In the genomic region with DNA sequence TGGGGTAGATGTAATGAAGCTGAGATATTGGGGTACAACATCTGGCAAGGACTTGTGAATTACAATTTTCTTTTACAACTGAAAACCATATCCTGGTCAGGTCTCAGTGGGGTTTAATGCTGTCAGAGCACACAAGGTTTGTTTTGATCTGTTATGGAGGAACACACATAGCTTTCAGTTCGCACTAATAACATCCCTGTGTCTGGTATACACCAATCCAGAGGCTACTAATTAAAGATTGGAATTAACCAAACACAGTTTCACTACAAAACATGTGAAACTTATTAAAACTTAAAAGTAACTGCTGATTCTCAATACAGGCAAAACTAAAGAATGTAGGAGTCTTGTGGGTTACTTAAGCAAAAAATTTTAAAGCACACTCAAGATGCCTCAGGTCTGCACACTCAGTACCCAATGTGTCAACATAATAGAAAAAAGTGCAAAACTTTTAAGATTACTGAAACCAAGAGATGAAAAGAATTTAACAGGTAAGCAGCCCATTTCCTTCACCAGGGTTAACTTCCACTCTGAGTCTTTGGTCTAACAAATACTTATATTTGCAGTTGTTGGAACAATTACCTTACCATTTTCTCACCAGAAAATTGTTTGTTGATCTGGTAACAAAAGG, we compare ENCODE assay signal across 25 cellular contexts.
DNase-seq lines count a peak whose midpoint lies in the region; ATAC-seq, FAIRE-seq and TF ChIP-seq lines count a peak whose summit lies in the region.
"Had no signal": no experiment of that assay in that cellular context is flagged by ENCODE, and none has a peak within 500 bp of the region (broad histone marks: within the 10 kb centered on the region; RNA-seq: fewer than 3 reads in every experiment).

No MANE protein-coding gene starts in this region.

- CTCF ChIA-PET in RWPE1 (lab: Yijun Ruan, JAX), result no interaction called here

- TF ChIP-seq CTCF in MM.1S (IDR thresholded peaks at IDR 0.05; ENCODE audit: low read length) (no peak), esophagus muscularis mucosa (IDR thresholded peaks at IDR 0.05) (no peak), RWPE1 (conservative IDR thresholded peaks at IDR 0.05; ENCODE audit: low read depth) (no peak), lower lobe of right lung (IDR thresholded peaks at IDR 0.05) (no peak)

- no peak overlapping the region for H3K27ac ChIP-seq in MM.1S (ENCODE audit: low read length)
- no peak overlapping the region for H3K27ac ChIP-seq in esophagus muscularis mucosa (replicated peaks in 1 of 4)
- no peak overlapping the region for H3K27ac ChIP-seq in RWPE1
- H3K27ac ChIP-seq in lower lobe of right lung, result no peak overlapping the region
- H3K27ac ChIP-seq: A549; BLaER1 treated with 17β-estradiol and CSF1 and Interleukin-3, amounts not matched to agents 10 nM and 100 nM had no signal

- peak; percentile 26 for ATAC-seq in GM19351 (IDR thresholded peaks at IDR 0.05; ENCODE audit: unreplicated experiment)
- ATAC-seq in lower lobe of right lung, result no peak
- ATAC-seq: A549 had no signal

- peaks cover 4% of the 10 kb centered on the region; the same call in 1 of the 2 replicates for H3K4me1 ChIP-seq in MM.1S (ENCODE audit: low read length)
- H3K4me1 ChIP-seq in esophagus muscularis mucosa, result no peaks in the 10 kb centered on the region
- H3K4me1 ChIP-seq in lower lobe of right lung, result no peaks in the 10 kb centered on the region
- H3K4me1 ChIP-seq: BE2C had no signal

- no peak for TF ChIP-seq EP300 in esophagus muscularis mucosa (IDR thresholded peaks at IDR 0.05)

- no peaks in the 10 kb centered on the region for H3K9me3 ChIP-seq in MM.1S (replicated peaks; ENCODE audit: insufficient read depth, low read length)
- H3K9me3 ChIP-seq in esophagus muscularis mucosa, result no peaks in the 10 kb centered on the region
- H3K9me3 ChIP-seq in lower lobe of right lung, result no peaks in the 10 kb centered on the region
- H3K9me3 ChIP-seq: A549; BE2C; BLaER1 treated with 17β-estradiol and CSF1 and Interleukin-3, amounts not matched to agents 10 nM and 100 nM; HAP-1 had no signal

- no peaks in the 10 kb centered on the region; the same call in none of the 2 replicates for H3F3A ChIP-seq in MM.1S (ENCODE audit: insufficient read depth, low read length)

- no peaks in the 10 kb centered on the region for H3K27me3 ChIP-seq in MM.1S (replicated peaks; ENCODE audit: insufficient read depth, low read length)
- H3K27me3 ChIP-seq in esophagus muscularis mucosa, result no peaks in the 10 kb centered on the region
- peaks cover 5% of the 10 kb centered on the region for H3K27me3 ChIP-seq in lower lobe of right lung (ENCODE audit: low read depth)
- H3K27me3 ChIP-seq: BE2C; BLaER1 treated with 17β-estradiol and CSF1 and Interleukin-3, amounts not matched to agents 10 nM and 100 nM had no signal

- H3K36me3 ChIP-seq in MM.1S (replicated peaks; ENCODE audit: insufficient read depth, low read length), result no peaks in the 10 kb centered on the region
- H3K36me3 ChIP-seq in esophagus muscularis mucosa, result no peaks in the 10 kb centered on the region
- no peaks in the 10 kb centered on the region for H3K36me3 ChIP-seq in lower lobe of right lung
- H3K36me3 ChIP-seq: BE2C; BLaER1 treated with 17β-estradiol and CSF1 and Interleukin-3, amounts not matched to agents 10 nM and 100 nM; HAP-1 had no signal

- H4K20me1 ChIP-seq in MM.1S (ENCODE audit: insufficient read depth, low read length), result no peaks in the 10 kb centered on the region
- H4K20me1 ChIP-seq: BLaER1 treated with 17β-estradiol and CSF1 and Interleukin-3, amounts not matched to agents 10 nM and 100 nM had no signal

- FAIRE-seq in GM12891 (lab: Jason Lieb, UNC), result peak; percentile 48
- FAIRE-seq: A549, D721Med, H54 had no signal

- H3K9ac ChIP-seq in MM.1S (ENCODE audit: low read length), result no peak overlapping the region
- H3K9ac ChIP-seq: BLaER1 treated with 17β-estradiol and CSF1 and Interleukin-3, amounts not matched to agents 10 nM and 100 nM had no signal

- no peak overlapping the region for H3K4me3 ChIP-seq in MM.1S (ENCODE audit: low read length)
- H3K4me3 ChIP-seq in esophagus muscularis mucosa, result no peak overlapping the region
- no peak overlapping the region for H3K4me3 ChIP-seq in lower lobe of right lung
- H3K4me3 ChIP-seq: A549; BLaER1 treated with 17β-estradiol and CSF1 and Interleukin-3, amounts not matched to agents 10 nM and 100 nM; HAP-1 had no signal

- DNase-seq in GM12891 (ENCODE audit: insufficient read length, low spot score) (no peak), MM.1S (peak; percentile 12), esophagus muscularis mucosa (ENCODE audit: extremely low spot score) (peak; percentile 3), NCI-H446 treated with DMSO at 0.1 percent for 48 hours (lab: John Stamatoyannopoulos, UW) (no peak), RWPE1 (ENCODE audit: low spot score) (no peak), lower lobe of right lung (no peak)
- no peak for DNase-seq in stimulated activated CD4-positive, alpha-beta T cell treated with anti-CD3 and anti-CD28 coated beads, Interleukin-12 subunit alpha, Interleukin-12 subunit beta, amount 100 ng/mL, for 4 hours
- DNase-seq: 8988T; ACHN; AML-193; BE2C; CD4-positive, alpha-beta T cell; CD8-positive, alpha-beta memory T cell; DMS 273 treated with DMSO at 0.1 percent for 48 hours; DMS79; EL; GDM1; GOT3; HFFc6 had no signal

- H2AFZ ChIP-seq in MM.1S (ENCODE audit: low read length), result no peak overlapping the region

- 96% methylated on average over 1 of the region's 1 CpG for WGBS in esophagus muscularis mucosa

- no peak for TF ChIP-seq POLR2A in GM12891 (IDR thresholded peaks at IDR 0.05; ENCODE audit: low read depth, low read length)
- no peak for TF ChIP-seq POLR2A in esophagus muscularis mucosa (IDR thresholded peaks at IDR 0.05; ENCODE audit: low read depth)

- POLR2A ChIA-PET in RWPE1 (lab: Yijun Ruan, JAX; ENCODE audit: low non-redundant PET), result no interaction called here

- no peak overlapping the region for H3K4me2 ChIP-seq in MM.1S (ENCODE audit: low read depth, low read length)
- H3K4me2 ChIP-seq: A549; BLaER1 treated with 17β-estradiol and CSF1 and Interleukin-3, amounts not matched to agents 10 nM and 100 nM had no signal

- intact Hi-C loops in esophagus muscularis mucosa (cut with DNase I) (no loop called here), lower lobe of right lung (cut with DNase I) (no loop called here)

- H3K9me2 ChIP-seq in MM.1S (replicated peaks; ENCODE audit: insufficient read depth, low read length), result no peaks in the 10 kb centered on the region

- no peaks in the 10 kb centered on the region for H3K79me2 ChIP-seq in MM.1S (ENCODE audit: low read length)

TF ChIP-seq in GM12891, 5 proteins besides CTCF, POLR2A, EP300 and RAD21:
- TF ChIP-seq TAF1 (IDR thresholded peaks at IDR 0.05; ENCODE audit: low read depth, low read length) (no peak), PAX5 (IDR thresholded peaks at IDR 0.05; ENCODE audit: insufficient read depth, low read length, severe bottlenecking) (no peak), POU2F2 (IDR thresholded peaks at IDR 0.05; ENCODE audit: low read depth, low read length) (no peak), POLR2AphosphoS5 (IDR thresholded peaks at IDR 0.05; ENCODE audit: low read depth, low read length) (no peak), SPI1 (IDR thresholded peaks at IDR 0.05; ENCODE audit: low read depth, low read length) (no peak)

Comparison
In these comparisons a context has a peak if more than half of its experiments do, and no peak if none do; other contexts are left out.
1. DNase-seq: peak in MM.1S (single experiment) and esophagus muscularis mucosa (single experiment); none in GM12891 (single experiment), NCI-H446 treated with DMSO at 0.1 percent for 48 hours (single experiment), RWPE1 (single experiment), lower lobe of right lung (single experiment) and stimulated activated CD4-positive, alpha-beta T cell treated with anti-CD3 and anti-CD28 coated beads, Interleukin-12 subunit alpha, Interleukin-12 subunit beta, amount 100 ng/mL, for 4 hours (single experiment).